ENCODE assay signal across 9 cellular contexts in genomic region chr3:186825294-186825821, GRCh38. TPM values are rescaled to one million over a fixed set of nuclear protein-coding genes. Genes with fewer than 3 reads are reported as not detected.
DNase-seq lines count a peak whose midpoint lies in the region; ATAC-seq and TF ChIP-seq lines count a peak whose summit lies in the region.
"Had no signal": no experiment of that assay in that cellular context is flagged by ENCODE, and none has a peak within 500 bp of the region (broad histone marks: within the 10 kb centered on the region; RNA-seq: fewer than 3 reads in every experiment).

No MANE protein-coding gene starts in this region.

- no peaks in the 10 kb centered on the region for H3K36me3 Mint-ChIP-seq in T-cell
- no peaks in the 10 kb centered on the region for H3K36me3 Mint-ChIP-seq in neural crest cell (ENCODE audit: low read depth)

- H3K27ac ChIP-seq in body of pancreas, result no peak overlapping the region

- DNase-seq in GM03348 (ENCODE audit: low spot score) (peak; percentile 43), T-cell (peak in 7 of 34 experiments; percentile 9 to 24 (median 13)), ecto neural progenitor cell (ENCODE audit: low spot score) (peak; percentile 79), neural crest cell (ENCODE audit: low read depth, low spot score) (peak; percentile 37), body of pancreas (no peak), dedifferentiated amniotic fluid mesenchymal stem cell (ENCODE audit: extremely low spot score) (no peak), GM13976 (ENCODE audit: low spot score) (no peak)

- no peak overlapping the region for H3K4me3 ChIP-seq in body of pancreas

- TF ChIP-seq POLR2A in body of pancreas (IDR thresholded peaks at IDR 0.05), result no peak

- H3K27ac Mint-ChIP-seq in T-cell (no peak overlapping the region), neural crest cell (ENCODE audit: unreplicated experiment) (no peak overlapping the region)

- in situ Hi-C loops in GM13976 (cut with MboI; ENCODE audit: low sequenced_read_pairs, unreplicated experiment), result no loop called here

- H3K9me3 Mint-ChIP-seq in T-cell (no peaks in the 10 kb centered on the region), neural crest cell (no peaks in the 10 kb centered on the region)

- ATAC-seq in T-cell (replicated peaks in 1 of 4) (peak in 2 of 4 experiments; percentile 15 to 25), body of pancreas (no peak), HG02852 (IDR thresholded peaks at IDR 0.05; ENCODE audit: unreplicated experiment) (no peak)

- peaks cover 0 to 26% of the 10 kb centered on the region in 2 donors for H3K27me3 ChIP-seq in body of pancreas

- intact Hi-C loops in body of pancreas (cut with DNase I), result no loop called here

- no peaks in the 10 kb centered on the region for H3K9me3 ChIP-seq in body of pancreas

- 10 to 11% methylated on average over 11 to 21 of the region's 23 CpGs for WGBS in body of pancreas, 2 donors

- TF ChIP-seq CTCF in neural crest cell (conservative IDR thresholded peaks at IDR 0.05) (no peak), body of pancreas (IDR thresholded peaks at IDR 0.05) (no peak), GM13976 (IDR thresholded peaks at IDR 0.05; ENCODE audit: borderline replicate concordance, control extremely low read depth, extremely low read depth, insufficient read depth, missing control alignments) (no peak)

- H3K27me3 Mint-ChIP-seq in T-cell, result peaks cover 36 to 41% of the 10 kb centered on the region in 2 donors
- H3K27me3 Mint-ChIP-seq in neural crest cell (ENCODE audit: low read depth), result peaks cover 68% of the 10 kb centered on the region

- CTCF ChIA-PET in T-cell (lab: Charles Lee), result interaction anchor here (0.5 to 0.9 kb wide), 3 partner anchors 18 to 215 kb away, joined by 3 to 4 read pairs (median 3); no protein-coding TSS in a partner anchor

- H3K4me1 Mint-ChIP-seq in T-cell, result peaks cover 15 to 24% (median 22%) of the 10 kb centered on the region in 3 donors
- peaks cover 31% of the 10 kb centered on the region for H3K4me1 Mint-ChIP-seq in neural crest cell

- H3K4me1 ChIP-seq in body of pancreas, result peaks cover 7% of the 10 kb centered on the region

- H3K4me3 Mint-ChIP-seq in T-cell (peak overlapping the region in 2 of 3 donors; percentile 67 to 73), neural crest cell (peak overlapping the region; percentile 83)

- POLR2A ChIA-PET in T-cell (lab: Charles Lee), result no interaction called here

- no peaks in the 10 kb centered on the region for H3K36me3 ChIP-seq in body of pancreas (replicated peaks in 1 of 2; ENCODE audit: insufficient read depth in 1 of 2, low read depth in 2 of 2)

RNA-seq across cellular contexts. Expression of gene ADIPOQ, which starts 17.2 kb away (rescaled TPM):
- not detected for total RNA-seq in T-cell
- total RNA-seq in neural crest cell, result not detected in 2 replicates
- 100 to 1,000 TPM in 1 of 2 donors, 10 to 100 TPM in 1; 10.9 to 188 TPM for total RNA-seq in body of pancreas
- total RNA-seq: HT1080 had no signal

RNA-seq across cellular contexts. Expression of gene RFC4, which starts 19.1 kb away (rescaled TPM):
- 10 to 100 TPM; 13.4 to 21.0 (median 19.2) TPM for total RNA-seq in T-cell
- total RNA-seq in neural crest cell, result 105 and 107 TPM in 2 replicates
- total RNA-seq in body of pancreas, result 10 to 100 TPM in 1 of 2 donors, 1 to 10 TPM in 1; 6.6 to 14.5 TPM

RNA-seq across cellular contexts. Expression of gene EIF4A2, which starts 42.0 kb away (rescaled TPM):
- total RNA-seq in T-cell, result 100 to 1,000 TPM; 544 to 870 (median 576) TPM
- total RNA-seq in neural crest cell, result 364 and 369 TPM in 2 replicates
- 100 to 1,000 TPM; 222 to 424 TPM for total RNA-seq in body of pancreas

Comparison
In these comparisons a context has a peak if more than half of its experiments do, and no peak if none do; other contexts are left out.
1. DNase-seq: peak in GM03348 (single experiment), ecto neural progenitor cell (single experiment) and neural crest cell (single experiment); none in body of pancreas (0 of 4), dedifferentiated amniotic fluid mesenchymal stem cell (single experiment) and GM13976 (single experiment).
2. RNA of gene ADIPOQ, which starts 17.2 kb away (total RNA-seq): 10.9 to 188 TPM in body of pancreas; not detected in T-cell and not detected in neural crest cell; every median in the first group is over 10 times any median in the second.